In genomic region chr6:42079941-42080464, GRCh38 we compare ENCODE assay signal across 19 cellular contexts.
"Had no signal": no experiment of that assay in that cellular context is flagged by ENCODE, and none has a peak within 500 bp of the region (broad histone marks: within the 10 kb centered on the region; RNA-seq: fewer than 3 reads in every experiment).

No MANE protein-coding gene starts in this region.

- FAIRE-seq: frontal cortex, pancreas had no signal

- ATAC-seq: heart left ventricle; left colon; natural killer cell treated with Interleukin-12 subunit alpha and Interleukin-12 subunit beta and Interleukin-15 and Interleukin-18, amount 100 ng/mL, for 72 hours; pancreas; right cardiac atrium; stimulated activated effector memory CD8-positive, alpha-beta T cell treated with anti-CD3 and anti-CD28 coated beads, Interleukin-12 subunit alpha, Interleukin-12 subunit beta, amount 100 ng/mL, for 72 hours; stimulated activated naive CD8-positive, alpha-beta T cell treated with anti-CD3 and anti-CD28 coated beads, Interleukin-15, Interleukin-2, amounts not matched to agents 100 U/mL and 50 U/mL, for 24 hours had no signal

- H3K4me1 ChIP-seq: pancreas, vagina had no signal

- H3K4me3 ChIP-seq: dorsolateral prefrontal cortex, heart left ventricle, pancreas, suprapubic skin, tibial artery, upper lobe of left lung, vagina had no signal

- DNase-seq: cortex of kidney; dorsolateral prefrontal cortex; effector CD8-positive, alpha-beta T cell; hippocampal formation; left colon; occipital lobe; pancreas; right cardiac atrium; stimulated activated CD4-positive, alpha-beta T cell treated with anti-CD3 and anti-CD28 coated beads, Interleukin-4, amount 100 ng/mL, for 1 hour; stimulated activated CD8-positive, alpha-beta memory T cell treated with anti-CD3 and anti-CD28 coated beads, Interleukin-4, amount 100 ng/mL, for 48 hours; stimulated activated naive CD8-positive, alpha-beta T cell treated with anti-CD3 and anti-CD28 coated beads, Interleukin-15, Interleukin-2, amounts not matched to agents 100 U/mL and 50 U/mL, for 24 hours; tibial artery; upper lobe of left lung had no signal

- H3K27me3 ChIP-seq: dorsolateral prefrontal cortex, heart left ventricle, pancreas, suprapubic skin, tibial artery, upper lobe of left lung, vagina had no signal

- H3K27ac ChIP-seq: dorsolateral prefrontal cortex, pancreas, suprapubic skin, tibial artery, upper lobe of left lung, vagina had no signal

- H3K9me3 ChIP-seq: heart left ventricle, pancreas, suprapubic skin, tibial artery, upper lobe of left lung, vagina had no signal
